Comparison of ENCODE assay signal across 9 cellular contexts in genomic region chr9:107422189-107422802, GRCh38.
DNase-seq lines count a peak whose midpoint lies in the region; ATAC-seq and TF ChIP-seq lines count a peak whose summit lies in the region.
"Had no signal": no experiment of that assay in that cellular context is flagged by ENCODE, and none has a peak within 500 bp of the region (broad histone marks: within the 10 kb centered on the region; RNA-seq: fewer than 3 reads in every experiment).

No MANE protein-coding gene starts in this region.

- no peak overlapping the region for H3K27ac ChIP-seq in heart right ventricle

- peaks cover 0 to 28% (median 9%) of the 10 kb centered on the region in 9 donors for H3K4me1 ChIP-seq in heart right ventricle

- H3K4me3 ChIP-seq in heart right ventricle, result no peak overlapping the region

- H3K27me3 Mint-ChIP-seq in activated naive CD8-positive, alpha-beta T cell treated with anti-CD3 and anti-CD28 coated beads for 36 hours, result peaks cover 25% of the 10 kb centered on the region
- peaks cover 7% of the 10 kb centered on the region for H3K27me3 Mint-ChIP-seq in T-helper 2 cell treated with Interferon-gamma antibody and Interleukin-4, amounts not matched to agents 5 μg/mL and 100 μg/mL, for 36 hours (ENCODE audit: low read depth)

- peaks cover 7% of the 10 kb centered on the region for H3K4me1 Mint-ChIP-seq in activated naive CD8-positive, alpha-beta T cell treated with anti-CD3 and anti-CD28 coated beads for 36 hours
- peaks cover 1% of the 10 kb centered on the region for H3K4me1 Mint-ChIP-seq in T-helper 2 cell treated with Interferon-gamma antibody and Interleukin-4, amounts not matched to agents 5 μg/mL and 100 μg/mL, for 36 hours (ENCODE audit: low read depth)
- H3K4me1 Mint-ChIP-seq: activated naive CD4-positive, alpha-beta T cell treated with anti-CD3 and anti-CD28 coated beads, Interleukin-2, amount 50 U/mL, for 24 hours had no signal

- DNase-seq in NCI-H2227 (lab: John Stamatoyannopoulos, UW; ENCODE audit: unreplicated experiment) (peak; percentile 49), NCI-H2227 treated with DMSO at 0.1 percent for 48 hours (lab: John Stamatoyannopoulos, UW) (no peak), NCI-H510A (lab: John Stamatoyannopoulos, UW) (peak; percentile 51), heart right ventricle (peak; percentile 65 to 71), retina (peak; percentile 73)
- DNase-seq in activated naive CD8-positive, alpha-beta T cell treated with anti-CD3 and anti-CD28 coated beads for 36 hours, result peak; percentile 32
- DNase-seq in T-helper 2 cell treated with Interferon-gamma antibody and Interleukin-4, amounts not matched to agents 5 μg/mL and 100 μg/mL, for 36 hours (ENCODE audit: low spot score), result no peak

- ATAC-seq in HG03159 (IDR thresholded peaks at IDR 0.05; ENCODE audit: unreplicated experiment), result peak; percentile 73
- peak; percentile 68 to 82 (median 72) for ATAC-seq in heart right ventricle

- no peaks in the 10 kb centered on the region for H3K36me3 ChIP-seq in heart right ventricle

- H3K9me3 ChIP-seq in heart right ventricle, result no peaks in the 10 kb centered on the region

- H3K36me3 Mint-ChIP-seq in activated naive CD8-positive, alpha-beta T cell treated with anti-CD3 and anti-CD28 coated beads for 36 hours, result no peaks in the 10 kb centered on the region
- H3K36me3 Mint-ChIP-seq in T-helper 2 cell treated with Interferon-gamma antibody and Interleukin-4, amounts not matched to agents 5 μg/mL and 100 μg/mL, for 36 hours (ENCODE audit: low read depth), result no peaks in the 10 kb centered on the region
- H3K36me3 Mint-ChIP-seq: activated naive CD4-positive, alpha-beta T cell treated with anti-CD3 and anti-CD28 coated beads, Interleukin-2, amount 50 U/mL, for 24 hours had no signal

- intact Hi-C loops in heart right ventricle (cut with DNase I), result loop anchor here in 4 of 10 donors (5.0 to 10.0 kb wide), 3 partner anchors 1143 to 1343 kb away; no protein-coding TSS in a partner anchor

- TF ChIP-seq CTCF in heart right ventricle (IDR thresholded peaks at IDR 0.05), result peak; percentile 15 to 71 (median 64)

- no peak overlapping the region for H3K4me3 Mint-ChIP-seq in activated naive CD8-positive, alpha-beta T cell treated with anti-CD3 and anti-CD28 coated beads for 36 hours
- H3K4me3 Mint-ChIP-seq in T-helper 2 cell treated with Interferon-gamma antibody and Interleukin-4, amounts not matched to agents 5 μg/mL and 100 μg/mL, for 36 hours, result no peak overlapping the region
- H3K4me3 Mint-ChIP-seq: activated naive CD4-positive, alpha-beta T cell treated with anti-CD3 and anti-CD28 coated beads, Interleukin-2, amount 50 U/mL, for 24 hours had no signal

- H3K27ac Mint-ChIP-seq in activated naive CD8-positive, alpha-beta T cell treated with anti-CD3 and anti-CD28 coated beads for 36 hours, result no peak overlapping the region
- no peak overlapping the region for H3K27ac Mint-ChIP-seq in T-helper 2 cell treated with Interferon-gamma antibody and Interleukin-4, amounts not matched to agents 5 μg/mL and 100 μg/mL, for 36 hours
- H3K27ac Mint-ChIP-seq: activated naive CD4-positive, alpha-beta T cell treated with anti-CD3 and anti-CD28 coated beads, Interleukin-2, amount 50 U/mL, for 24 hours had no signal

- no peaks in the 10 kb centered on the region for H3K27me3 ChIP-seq in heart right ventricle

- no peaks in the 10 kb centered on the region for H3K9me3 Mint-ChIP-seq in activated naive CD8-positive, alpha-beta T cell treated with anti-CD3 and anti-CD28 coated beads for 36 hours
- no peaks in the 10 kb centered on the region for H3K9me3 Mint-ChIP-seq in T-helper 2 cell treated with Interferon-gamma antibody and Interleukin-4, amounts not matched to agents 5 μg/mL and 100 μg/mL, for 36 hours
- H3K9me3 Mint-ChIP-seq: activated naive CD4-positive, alpha-beta T cell treated with anti-CD3 and anti-CD28 coated beads, Interleukin-2, amount 50 U/mL, for 24 hours had no signal

- 24 to 27% methylated on average over 7 of the region's 7 CpGs for WGBS in heart right ventricle, 2 donors

Comparison
In these comparisons a context has a peak if more than half of its experiments do, and no peak if none do; other contexts are left out.
1. DNase-seq: peak in NCI-H2227 (single experiment), NCI-H510A (single experiment), activated naive CD8-positive, alpha-beta T cell treated with anti-CD3 and anti-CD28 coated beads for 36 hours (single experiment), heart right ventricle (2 of 2) and retina (single experiment); none in NCI-H2227 treated with DMSO at 0.1 percent for 48 hours (single experiment) and T-helper 2 cell treated with Interferon-gamma antibody and Interleukin-4, amounts not matched to agents 5 μg/mL and 100 μg/mL, for 36 hours (single experiment).